ENCODE assay signal across 9 cellular contexts in the genomic region with DNA sequence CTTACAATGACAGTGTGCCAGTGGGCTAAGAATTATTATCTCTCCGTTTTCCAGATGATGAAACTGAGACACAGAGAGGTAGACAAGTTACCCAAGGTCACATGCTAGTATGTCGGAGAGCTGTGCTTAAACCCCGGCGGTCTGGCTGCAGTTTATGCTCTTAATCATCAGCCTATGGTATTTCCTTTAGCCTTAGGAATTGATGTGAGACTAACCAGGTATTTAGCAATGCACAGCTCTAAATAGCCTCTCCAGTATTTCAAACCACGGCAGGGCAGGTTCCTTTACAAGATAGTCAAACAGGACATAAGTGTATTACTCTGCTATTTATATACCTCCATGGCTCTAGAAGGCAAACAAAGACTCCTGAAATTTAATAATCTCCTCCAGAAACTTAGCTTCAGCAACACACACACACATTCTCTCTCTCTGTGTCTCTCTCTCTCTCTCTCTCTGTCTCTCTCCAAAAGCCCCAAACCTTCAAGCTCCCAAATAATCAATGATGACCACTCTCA.
DNase-seq lines count a peak whose midpoint lies in the region; ATAC-seq, FAIRE-seq and TF ChIP-seq lines count a peak whose summit lies in the region.
"Had no signal": no experiment of that assay in that cellular context is flagged by ENCODE, and none has a peak within 500 bp of the region (broad histone marks: within the 10 kb centered on the region; RNA-seq: fewer than 3 reads in every experiment).

No MANE protein-coding gene starts in this region.

- no peaks in the 10 kb centered on the region for H3K27me3 Mint-ChIP-seq in nephron progenitor cell (ENCODE audit: low read depth, poor library complexity)

- no peak for TF ChIP-seq EP300 in K562 (IDR thresholded peaks at IDR 0.05; ENCODE audit: low read length)

- H2AFZ ChIP-seq in K562 (ENCODE audit: low read depth, low read length) = peak overlapping the region; percentile 64

- H3K4me2 ChIP-seq in K562 (ENCODE audit: insufficient read depth, low read length) = no peak overlapping the region

- H3K9me3 ChIP-seq in K562 (replicated peaks; ENCODE audit: control insufficient read depth, insufficient read depth, low read depth, low read length) = no peaks in the 10 kb centered on the region
- H3K9me3 ChIP-seq: upper lobe of right lung had no signal

- POLR2A ChIA-PET in K562 (lab: Yijun Ruan, JAX) = interaction anchor here (0.5 kb wide), 1 partner anchor 52 kb away, joined by 3 read pairs; no protein-coding TSS in a partner anchor

- 38% methylated on average over 5 of the region's 5 CpGs for WGBS in K562 (ENCODE audit: insufficient coverage, low coverage, missing lambda C conversion rate)

- no peak overlapping the region for H3K27ac ChIP-seq in K562 (ENCODE audit: extremely low read depth, low read depth, low read length)
- H3K27ac ChIP-seq: upper lobe of right lung had no signal

- TF ChIP-seq RAD21 in K562 (CRISPR knock-in tag; conservative IDR thresholded peaks at IDR 0.05 in 1 of 2, IDR thresholded peaks at IDR 0.05 in 1 of 2) = no peak

- peaks cover 78% of the 10 kb centered on the region for H3K4me1 Mint-ChIP-seq in nephron progenitor cell

- no peaks in the 10 kb centered on the region for H4K20me1 ChIP-seq in K562 (replicated peaks; ENCODE audit: control insufficient read depth, insufficient read depth, low read length)

- TF ChIP-seq CTCF in NB4 (IDR thresholded peaks at IDR 0.05; ENCODE audit: low read depth, low read length) (no peak), K562 (IDR thresholded peaks at IDR 0.05 in 2 of 3, conservative IDR thresholded peaks at IDR 0.05 in 1 of 3; ENCODE audit: insufficient read depth in 2 of 3, low read depth in 1 of 3, low read length in 3 of 3) (no peak), nephron progenitor cell (IDR thresholded peaks at IDR 0.05) (no peak)

- H3K27ac Mint-ChIP-seq in nephron progenitor cell = peak overlapping the region; percentile 99

- no peaks in the 10 kb centered on the region for H3K79me2 ChIP-seq in K562 (ENCODE audit: control insufficient read depth, insufficient read depth, low read length)

- TF ChIP-seq POLR2A in NB4 (IDR thresholded peaks at IDR 0.05; ENCODE audit: extremely low read depth, insufficient read length) (no peak), K562 (conservative IDR thresholded peaks at IDR 0.05) (no peak)

- intact Hi-C loops in K562 (cut with micrococcal nuclease) = loop anchor here (5.0 to 10.0 kb wide), 4 partner anchors 93 to 158 kb away; no protein-coding TSS in a partner anchor

- peaks cover 3% of the 10 kb centered on the region for H3K9me1 ChIP-seq in K562 (ENCODE audit: control insufficient read depth, insufficient read depth, low read length)

- peak overlapping the region; percentile 84 for H3K4me3 Mint-ChIP-seq in nephron progenitor cell

- BruUV-seq in K562 (replicated peaks; lab: Mats Ljungman, UMichigan) = no TSS peak

- H3K4me3 ChIP-seq in NB4 (ENCODE audit: low read depth, low read length) (no peak overlapping the region), K562 (no peak overlapping the region)
- H3K4me3 ChIP-seq: upper lobe of right lung had no signal

- H3K9ac ChIP-seq in K562 (ENCODE audit: insufficient read depth in 1 of 2, low read depth in 2 of 2, low read length in 2 of 2) = no peak overlapping the region

- ATAC-seq in K562 (no peak), HG03095 (IDR thresholded peaks at IDR 0.05; ENCODE audit: unreplicated experiment) (no peak), HG02973 (IDR thresholded peaks at IDR 0.05; ENCODE audit: unreplicated experiment) (no peak), HG03139 (IDR thresholded peaks at IDR 0.05; ENCODE audit: unreplicated experiment) (no peak), GM21360 (IDR thresholded peaks at IDR 0.05; ENCODE audit: unreplicated experiment) (no peak)
- ATAC-seq: upper lobe of right lung had no signal

- H3K36me3 ChIP-seq in K562 (ENCODE audit: control insufficient read depth, insufficient read depth, low read length) = no peaks in the 10 kb centered on the region
- H3K36me3 ChIP-seq: upper lobe of right lung had no signal

- H3K9me3 Mint-ChIP-seq in nephron progenitor cell = peaks cover 5% of the 10 kb centered on the region

- in situ Hi-C loops in K562 (cut with MboI) = no loop called here

- peaks cover 5% of the 10 kb centered on the region for H3K36me3 Mint-ChIP-seq in nephron progenitor cell (ENCODE audit: low read depth)

- peaks cover 4 to 33% of the 10 kb centered on the region in 2 experiments for H3K4me1 ChIP-seq in K562 (replicated peaks in 1 of 2; ENCODE audit: control insufficient read depth in 2 of 2, insufficient read depth in 2 of 2, low read length in 2 of 2)

- no peaks in the 10 kb centered on the region for H3K27me3 ChIP-seq in K562 (ENCODE audit: control insufficient read depth in 2 of 2, insufficient read depth in 2 of 2, low read length in 2 of 2)
- H3K27me3 ChIP-seq: upper lobe of right lung had no signal

- FAIRE-seq in K562 (lab: Jason Lieb, UNC) = no peak

- CTCF ChIA-PET in K562 (lab: Yijun Ruan, JAX; ENCODE audit: low intra/inter-chr PET ratio) = no interaction called here

- DNase-seq in DMS79 treated with DMSO at 0.1 percent for 48 hours (lab: John Stamatoyannopoulos, UW) (peak; percentile 65), NB4 (ENCODE audit: low read depth) (peak; percentile 86), K562 (ENCODE audit: extremely low read depth in 1 of 4, low spot score in 3 of 4) (no peak), nephron progenitor cell (no peak)
- DNase-seq: upper lobe of right lung had no signal

TF ChIP-seq in K562, 482 proteins besides CTCF, POLR2A, EP300 and RAD21 (continues in another document):
- TF ChIP-seq ZNF184 (CRISPR knock-in tag; IDR thresholded peaks at IDR 0.05) (no peak), FOXA1 (IDR thresholded peaks at IDR 0.05; ENCODE audit: borderline replicate concordance) (no peak), ARNT (IDR thresholded peaks at IDR 0.05) (no peak), RFX1 (IDR thresholded peaks at IDR 0.05) (no peak), U2AF1 (optimal IDR thresholded peaks at IDR 0.05; ENCODE audit: low read depth, low read length) (no peak), ZNF134 (CRISPR knock-in tag; conservative IDR thresholded peaks at IDR 0.05) (no peak), NFRKB (IDR thresholded peaks at IDR 0.05; ENCODE audit: low read depth) (no peak), CCAR2 (IDR thresholded peaks at IDR 0.05; ENCODE audit: low read depth, low read length) (no peak), MTF1 (CRISPR knock-in tag; IDR thresholded peaks at IDR 0.05; ENCODE audit: borderline replicate concordance) (no peak), HDAC2 (IDR thresholded peaks at IDR 0.05) (no peak), ZNF347 (CRISPR knock-in tag; IDR thresholded peaks at IDR 0.05; ENCODE audit: low read depth) (no peak), ZNF23 (CRISPR knock-in tag; IDR thresholded peaks at IDR 0.05) (no peak), ZNF239 (CRISPR knock-in tag; IDR thresholded peaks at IDR 0.05) (no peak), ZNF165 (CRISPR knock-in tag; IDR thresholded peaks at IDR 0.05; ENCODE audit: borderline replicate concordance) (no peak), ZNF197 (CRISPR knock-in tag; IDR thresholded peaks at IDR 0.05; ENCODE audit: low read depth) (no peak), XRCC5 (IDR thresholded peaks at IDR 0.05; ENCODE audit: low read depth, low read length) (no peak), ETS2 (tag; IDR thresholded peaks at IDR 0.05; ENCODE audit: borderline replicate concordance, poor library complexity, severe bottlenecking) (no peak)
- TF ChIP-seq, protein P1, sequence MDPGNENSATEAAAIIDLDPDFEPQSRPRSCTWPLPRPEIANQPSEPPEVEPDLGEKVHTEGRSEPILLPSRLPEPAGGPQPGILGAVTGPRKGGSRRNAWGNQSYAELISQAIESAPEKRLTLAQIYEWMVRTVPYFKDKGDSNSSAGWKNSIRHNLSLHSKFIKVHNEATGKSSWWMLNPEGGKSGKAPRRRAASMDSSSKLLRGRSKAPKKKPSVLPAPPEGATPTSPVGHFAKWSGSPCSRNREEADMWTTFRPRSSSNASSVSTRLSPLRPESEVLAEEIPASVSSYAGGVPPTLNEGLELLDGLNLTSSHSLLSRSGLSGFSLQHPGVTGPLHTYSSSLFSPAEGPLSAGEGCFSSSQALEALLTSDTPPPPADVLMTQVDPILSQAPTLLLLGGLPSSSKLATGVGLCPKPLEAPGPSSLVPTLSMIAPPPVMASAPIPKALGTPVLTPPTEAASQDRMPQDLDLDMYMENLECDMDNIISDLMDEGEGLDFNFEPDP (CRISPR knock-in tag; IDR thresholded peaks at IDR 0.05) = no peak
- TF ChIP-seq, protein P2, sequence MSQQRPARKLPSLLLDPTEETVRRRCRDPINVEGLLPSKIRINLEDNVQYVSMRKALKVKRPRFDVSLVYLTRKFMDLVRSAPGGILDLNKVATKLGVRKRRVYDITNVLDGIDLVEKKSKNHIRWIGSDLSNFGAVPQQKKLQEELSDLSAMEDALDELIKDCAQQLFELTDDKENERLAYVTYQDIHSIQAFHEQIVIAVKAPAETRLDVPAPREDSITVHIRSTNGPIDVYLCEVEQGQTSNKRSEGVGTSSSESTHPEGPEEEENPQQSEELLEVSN (IDR thresholded peaks at IDR 0.05; ENCODE audit: borderline replicate concordance in 1 of 2, extremely low read depth in 1 of 2, insufficient read depth in 1 of 2, insufficient read length in 1 of 2, low read depth in 1 of 2, low read length in 1 of 2, poor library complexity in 1 of 2, severe bottlenecking in 1 of 2) = no peak
- TF ChIP-seq, protein P3, sequence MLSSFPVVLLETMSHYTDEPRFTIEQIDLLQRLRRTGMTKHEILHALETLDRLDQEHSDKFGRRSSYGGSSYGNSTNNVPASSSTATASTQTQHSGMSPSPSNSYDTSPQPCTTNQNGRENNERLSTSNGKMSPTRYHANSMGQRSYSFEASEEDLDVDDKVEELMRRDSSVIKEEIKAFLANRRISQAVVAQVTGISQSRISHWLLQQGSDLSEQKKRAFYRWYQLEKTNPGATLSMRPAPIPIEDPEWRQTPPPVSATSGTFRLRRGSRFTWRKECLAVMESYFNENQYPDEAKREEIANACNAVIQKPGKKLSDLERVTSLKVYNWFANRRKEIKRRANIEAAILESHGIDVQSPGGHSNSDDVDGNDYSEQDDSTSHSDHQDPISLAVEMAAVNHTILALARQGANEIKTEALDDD (IDR thresholded peaks at IDR 0.05) = peak; percentile 21; the same call in 1 of the 2 replicates

Comparison
In these comparisons a context has a peak if more than half of its experiments do, and no peak if none do; other contexts are left out.
1. DNase-seq: peak in DMS79 treated with DMSO at 0.1 percent for 48 hours (single experiment) and NB4 (single experiment); none in K562 (0 of 4) and nephron progenitor cell (single experiment).